31 cellular contexts compared by ENCODE assay signal in the genomic region with DNA sequence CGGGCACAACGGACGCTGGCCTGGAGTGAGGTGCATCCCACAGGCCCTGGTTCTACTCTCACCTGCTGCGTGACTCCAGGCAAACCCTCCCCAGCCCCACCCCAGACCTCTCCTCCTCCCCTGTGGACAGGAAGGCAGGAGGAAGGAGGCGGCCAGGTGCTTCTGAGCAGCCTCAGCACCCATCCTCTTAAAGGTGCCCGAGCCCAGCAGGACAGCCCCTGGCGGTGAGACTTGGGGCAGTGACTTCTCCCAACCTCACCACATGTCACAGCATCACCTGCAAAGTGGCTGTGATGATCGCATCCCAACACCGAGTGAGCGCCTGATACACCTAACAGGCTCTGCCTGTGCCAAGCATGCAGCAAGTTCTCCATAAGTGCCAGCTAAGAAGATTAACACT.
"Had no signal": no experiment of that assay in that cellular context is flagged by ENCODE, and none has a peak within 500 bp of the region (broad histone marks: within the 10 kb centered on the region; RNA-seq: fewer than 3 reads in every experiment).

No MANE protein-coding gene starts in this region.

- H3K36me3 ChIP-seq: neutrophil, pancreas, prostate gland, spleen, suprapubic skin, tibial artery, transverse colon, upper lobe of right lung, uterus had no signal

- H3K4me2 ChIP-seq: smooth muscle cell had no signal

- H3K9me3 Mint-ChIP-seq: natural killer cell treated with Interleukin-12 subunit alpha and Interleukin-12 subunit beta and Interleukin-15 and Interleukin-18, amount 100 ng/mL, for 72 hours; nephron progenitor cell; neural crest cell; stimulated activated memory B cell treated with anti-CD40 and anti-IgM and Interleukin-4, amounts not matched to agents 10 μg/mL and 1 μg/mL and 100 μg/mL, for 72 hours; type B pancreatic cell had no signal

- ATAC-seq: naive thymus-derived CD8-positive, alpha-beta T cell; natural killer cell treated with Interleukin-12 subunit alpha and Interleukin-12 subunit beta and Interleukin-15 and Interleukin-18, amount 100 ng/mL, for 72 hours; pancreas; right cardiac atrium; sciatic nerve; stimulated activated memory B cell treated with anti-CD40 and anti-IgM and Interleukin-4, amounts not matched to agents 10 μg/mL and 1 μg/mL and 100 μg/mL, for 72 hours; stimulated activated naive CD8-positive, alpha-beta T cell treated with anti-CD3 and anti-CD28 coated beads, Interleukin-15, amount 100 ng/mL, for 72 hours; stimulated activated naive CD8-positive, alpha-beta T cell treated with anti-CD3 and anti-CD28 coated beads, Interleukin-15, Interleukin-2, amounts not matched to agents 100 U/mL and 50 U/mL, for 24 hours; upper lobe of right lung had no signal

- DNase-seq: naive thymus-derived CD8-positive, alpha-beta T cell; nephron progenitor cell; nucleus accumbens; pancreas; retina; right cardiac atrium; spleen; stimulated activated CD4-positive, alpha-beta T cell treated with anti-CD3 and anti-CD28 coated beads, Interleukin-12 subunit alpha, Interleukin-12 subunit beta, amount 100 ng/mL, for 4 hours; stimulated activated CD4-positive, alpha-beta T cell treated with anti-CD3 and anti-CD28 coated beads, Interleukin-1b, Interleukin-23, amount 100 ng/mL, for 48 hours; stimulated activated CD4-positive, alpha-beta T cell treated with anti-CD3 and anti-CD28 coated beads, Interleukin-4, amount 100 ng/mL, for 1 hour; stimulated activated CD4-positive, alpha-beta T cell treated with anti-CD3 and anti-CD28 coated beads, Interleukin-4, amount 100 ng/mL, for 4 hours; stimulated activated CD8-positive, alpha-beta memory T cell treated with anti-CD3 and anti-CD28 coated beads, Interleukin-4, amount 100 ng/mL, for 48 hours; stimulated activated naive CD4-positive, alpha-beta T cell; stimulated activated naive CD8-positive, alpha-beta T cell treated with anti-CD3 and anti-CD28 coated beads, Interleukin-15, amount 100 ng/mL, for 72 hours; stimulated activated naive CD8-positive, alpha-beta T cell treated with anti-CD3 and anti-CD28 coated beads, Interleukin-15, Interleukin-2, amounts not matched to agents 100 U/mL and 50 U/mL, for 24 hours; substantia nigra; testis; tibial artery; transverse colon; upper lobe of right lung; uterus had no signal

- H3K27ac ChIP-seq: neutrophil, pancreas, prostate gland, skin epidermis, spleen, suprapubic skin, testis, tibial artery, transverse colon, upper lobe of right lung, uterus had no signal

- H3K4me3 ChIP-seq: pancreas, prostate gland, skin epidermis, smooth muscle cell, spleen, suprapubic skin, testis, tibial artery, transverse colon, upper lobe of right lung, uterus had no signal

- H3K27ac Mint-ChIP-seq: natural killer cell treated with Interleukin-12 subunit alpha and Interleukin-12 subunit beta and Interleukin-15 and Interleukin-18, amount 100 ng/mL, for 72 hours; nephron progenitor cell; stimulated activated memory B cell treated with anti-CD40 and anti-IgM and Interleukin-4, amounts not matched to agents 10 μg/mL and 1 μg/mL and 100 μg/mL, for 72 hours; type B pancreatic cell had no signal

- H3K4me3 Mint-ChIP-seq: naive thymus-derived CD8-positive, alpha-beta T cell; natural killer cell treated with Interleukin-12 subunit alpha and Interleukin-12 subunit beta and Interleukin-15 and Interleukin-18, amount 100 ng/mL, for 72 hours; nephron progenitor cell; neural crest cell; stimulated activated memory B cell treated with anti-CD40 and anti-IgM and Interleukin-4, amounts not matched to agents 10 μg/mL and 1 μg/mL and 100 μg/mL, for 72 hours; stimulated activated naive CD8-positive, alpha-beta T cell treated with anti-CD3 and anti-CD28 coated beads, Interleukin-15, amount 100 ng/mL, for 72 hours; type B pancreatic cell had no signal

- H3K27me3 ChIP-seq: testis, uterus had no signal

- H3K36me3 Mint-ChIP-seq: naive thymus-derived CD8-positive, alpha-beta T cell; natural killer cell treated with Interleukin-12 subunit alpha and Interleukin-12 subunit beta and Interleukin-15 and Interleukin-18, amount 100 ng/mL, for 72 hours; stimulated activated memory B cell treated with anti-CD40 and anti-IgM and Interleukin-4, amounts not matched to agents 10 μg/mL and 1 μg/mL and 100 μg/mL, for 72 hours; type B pancreatic cell had no signal

- H3K4me1 ChIP-seq: prostate gland, testis, uterus had no signal

- H3K4me1 Mint-ChIP-seq: nephron progenitor cell; neural crest cell; stimulated activated memory B cell treated with anti-CD40 and anti-IgM and Interleukin-4, amounts not matched to agents 10 μg/mL and 1 μg/mL and 100 μg/mL, for 72 hours had no signal

- H3K9me3 ChIP-seq: neutrophil, pancreas, prostate gland, spleen, suprapubic skin, testis, tibial artery, transverse colon, upper lobe of right lung, uterus had no signal
